ENCODE assay signal across 8 cellular contexts in the genomic region with DNA sequence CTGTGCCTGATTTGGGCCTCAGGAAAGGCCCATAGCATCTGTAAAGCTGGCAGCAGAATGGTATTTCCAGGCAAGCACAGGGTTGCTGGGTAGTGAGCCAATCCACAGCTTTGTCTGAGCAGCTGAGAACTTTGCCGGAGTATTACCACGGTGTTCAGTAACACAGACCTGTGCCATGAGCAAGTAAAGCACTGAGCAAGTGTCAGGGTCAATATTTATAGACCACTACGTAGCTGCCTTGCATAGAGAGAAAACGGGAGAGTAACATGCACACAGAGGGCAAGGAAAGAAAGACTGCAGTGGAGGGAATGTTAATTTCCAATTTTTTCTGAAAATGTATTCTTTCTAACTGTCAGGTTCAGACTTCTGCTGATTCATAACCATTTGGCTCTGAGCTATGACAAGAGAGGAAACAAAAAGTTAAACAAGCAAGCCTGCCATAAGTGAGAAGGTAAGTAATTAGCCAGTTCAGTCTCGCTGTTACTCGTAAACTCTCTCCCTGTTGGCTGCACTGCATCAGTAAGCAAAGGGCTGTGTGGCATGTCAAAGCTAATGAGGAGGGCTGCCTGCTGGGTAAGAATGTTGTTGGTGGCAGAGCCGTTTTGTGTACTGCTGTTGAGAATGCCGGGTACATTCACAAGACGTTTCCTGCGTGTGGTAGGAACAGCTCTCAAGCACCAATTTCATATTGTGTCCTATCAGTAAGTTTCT.
DNase-seq lines count a peak whose midpoint lies in the region; ATAC-seq and TF ChIP-seq lines count a peak whose summit lies in the region.

No MANE protein-coding gene starts in this region.

- no peak for DNase-seq in Right ventricle myocardium superior
- DNase-seq in cardiac septum (ENCODE audit: low spot score), result no peak
- DNase-seq in cerebellar cortex (ENCODE audit: low spot score), result peak; percentile 14
- peak; percentile 61 for DNase-seq in medulla oblongata (ENCODE audit: extremely low spot score)
- DNase-seq in NOMO-1 treated with DMSO at 0.1 percent for 48 hours (lab: John Stamatoyannopoulos, UW; ENCODE audit: unreplicated experiment), result no peak
- no peak for DNase-seq in effector CD4-positive, alpha-beta T cell
- no peak for DNase-seq in DMS79 treated with DMSO at 0.1 percent for 48 hours (lab: John Stamatoyannopoulos, UW)
- no peak for DNase-seq in suprapubic skin (ENCODE audit: low spot score in 2 of 2)

- H3K36me3 ChIP-seq in suprapubic skin, result no peaks in the 10 kb centered on the region

- intact Hi-C loops in Right ventricle myocardium superior (cut with DNase I), result no loop called here
- intact Hi-C loops in cardiac septum (cut with DNase I), result no loop called here

- TF ChIP-seq CTCF in suprapubic skin (IDR thresholded peaks at IDR 0.05), result no peak

- no peak overlapping the region for H3K4me3 ChIP-seq in suprapubic skin

- peak; percentile 97 for ATAC-seq in Right ventricle myocardium superior (ENCODE audit: poor library complexity)

- 30% methylated on average over 10 of the region's 10 CpGs for WGBS in suprapubic skin

- no peaks in the 10 kb centered on the region for H3K27me3 ChIP-seq in suprapubic skin

- H3K27ac ChIP-seq in suprapubic skin, result no peak overlapping the region

- peaks cover 10% of the 10 kb centered on the region for H3K4me1 ChIP-seq in suprapubic skin

- TF ChIP-seq POLR2A in suprapubic skin (IDR thresholded peaks at IDR 0.05), result no peak

- TF ChIP-seq EP300 in suprapubic skin (IDR thresholded peaks at IDR 0.05), result no peak

- no peaks in the 10 kb centered on the region for H3K9me3 ChIP-seq in suprapubic skin

Comparison
In these comparisons a context has a peak if more than half of its experiments do, and no peak if none do; other contexts are left out.
1. DNase-seq: peak in cerebellar cortex (single experiment) and medulla oblongata (single experiment); none in Right ventricle myocardium superior (single experiment), cardiac septum (single experiment), NOMO-1 treated with DMSO at 0.1 percent for 48 hours (single experiment), effector CD4-positive, alpha-beta T cell (single experiment), DMS79 treated with DMSO at 0.1 percent for 48 hours (single experiment) and suprapubic skin (0 of 2).